ENCODE assay signal across 9 cellular contexts in the genomic region with DNA sequence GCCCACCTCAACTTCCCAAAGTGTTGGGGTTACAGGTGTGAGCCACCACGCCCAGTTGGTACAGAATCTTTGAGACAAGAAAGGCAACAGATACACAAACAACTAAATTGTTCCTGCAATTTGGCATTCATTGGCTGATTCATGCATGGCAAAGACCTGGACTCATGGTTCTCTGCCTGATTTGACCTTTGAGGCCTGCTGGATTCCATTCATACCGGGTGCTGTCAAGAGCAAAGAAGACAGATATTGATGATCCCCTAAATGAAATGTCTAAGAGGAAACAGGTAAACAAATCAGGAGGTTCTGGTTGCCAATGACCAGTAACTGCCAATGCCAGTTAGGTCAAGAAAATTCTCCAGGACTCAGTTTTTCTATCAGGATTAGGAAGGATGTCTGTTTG.
"Had no signal": no experiment of that assay in that cellular context is flagged by ENCODE, and none has a peak within 500 bp of the region (broad histone marks: within the 10 kb centered on the region; RNA-seq: fewer than 3 reads in every experiment).

No MANE protein-coding gene starts in this region.

- H2AFZ ChIP-seq: GM23248 had no signal

- DNase-seq: GM23248, GOT3, H9, HCEC 1CT, IMR-90, KG1 had no signal

- H3K4me3 ChIP-seq: GM23248, K562 had no signal

- H3K9ac ChIP-seq: GM23248 had no signal

- H3K27ac ChIP-seq: GM23248, HL-60 had no signal

- FAIRE-seq: H54, K562 had no signal

- ATAC-seq: K562 had no signal

- H3K4me3 Mint-ChIP-seq: H9 had no signal
